ENCODE assay signal across 26 cellular contexts in genomic region chr6:164967102-164967501, GRCh38.
"Had no signal": no experiment of that assay in that cellular context is flagged by ENCODE, and none has a peak within 500 bp of the region (broad histone marks: within the 10 kb centered on the region; RNA-seq: fewer than 3 reads in every experiment).

No MANE protein-coding gene starts in this region.

- H3K4me1 ChIP-seq: gastrocnemius medialis, right atrium auricular region, transverse colon had no signal

- H3K27ac Mint-ChIP-seq: activated naive CD8-positive, alpha-beta T cell; dendritic cell treated with granulocyte-macrophage colony-stimulating factor and Interleukin-4, amounts not matched to agents 40 ng/mL and 50 ng/mL, for 4 days; mesothelial cell of epicardium; naive B cell; stimulated activated memory B cell treated with anti-CD40 and anti-IgM and Interleukin-4, amounts not matched to agents 10 μg/mL and 1 μg/mL and 100 μg/mL, for 72 hours had no signal

- DNase-seq: activated CD4-positive, alpha-beta T cell treated with anti-CD3 and anti-CD28 coated beads for 48 hours; activated CD4-positive, alpha-beta T cell treated with anti-CD3 and anti-CD28 coated beads, Interleukin-2, amount 50 U/mL, for 48 hours; activated CD8-positive, alpha-beta memory T cell treated with anti-CD3 and anti-CD28 coated beads for 24 hours; activated effector memory CD4-positive, alpha-beta T cell treated with Interleukin-2 at 50 U/mL for 16 hours; activated naive CD4-positive, alpha-beta T cell treated with Interleukin-2 at 50 U/mL for 16 hours; anterior cingulate cortex; effector CD4-positive, alpha-beta T cell; erythroblast; gastrocnemius medialis; head of caudate nucleus; hippocampal formation; mammary epithelial cell; naive B cell; stimulated activated CD4-positive, alpha-beta T cell treated with anti-CD3 and anti-CD28 coated beads, Interleukin-1b, Interleukin-23, amount 100 ng/mL, for 48 hours; stimulated activated CD4-positive, alpha-beta T cell treated with anti-CD3 and anti-CD28 coated beads, Interleukin-4, amount 100 ng/mL, for 4 hours; stimulated activated CD8-positive, alpha-beta memory T cell treated with anti-CD3 and anti-CD28 coated beads, Interleukin-4, amount 100 ng/mL, for 48 hours; transverse colon had no signal

- H3K27me3 ChIP-seq: gastrocnemius medialis, right atrium auricular region, transverse colon had no signal

- H3K4me2 ChIP-seq: smooth muscle cell had no signal

- ATAC-seq: activated CD4-positive, CD25-positive, alpha-beta regulatory T cell treated with anti-CD3 and anti-CD28 coated beads, Interleukin-2, amount 50 U/mL, for 24 hours; gastrocnemius medialis; stimulated activated memory B cell treated with anti-CD40 and anti-IgM and Interleukin-4, amounts not matched to agents 10 μg/mL and 1 μg/mL and 100 μg/mL, for 72 hours had no signal

- H3K9me3 ChIP-seq: gastrocnemius medialis, right atrium auricular region, transverse colon had no signal

- H3K4me3 Mint-ChIP-seq: activated naive CD8-positive, alpha-beta T cell; central memory CD8-positive, alpha-beta T cell; dendritic cell treated with granulocyte-macrophage colony-stimulating factor and Interleukin-4, amounts not matched to agents 40 ng/mL and 50 ng/mL, for 4 days; mesothelial cell of epicardium; stimulated activated memory B cell treated with anti-CD40 and anti-IgM and Interleukin-4, amounts not matched to agents 10 μg/mL and 1 μg/mL and 100 μg/mL, for 72 hours had no signal

- H3K4me1 Mint-ChIP-seq: central memory CD8-positive, alpha-beta T cell; mesothelial cell of epicardium; naive B cell; stimulated activated memory B cell treated with anti-CD40 and anti-IgM and Interleukin-4, amounts not matched to agents 10 μg/mL and 1 μg/mL and 100 μg/mL, for 72 hours had no signal

- H3K27ac ChIP-seq: gastrocnemius medialis, right atrium auricular region, transverse colon, VCaP had no signal

- H3K27me3 Mint-ChIP-seq: activated naive CD8-positive, alpha-beta T cell; central memory CD8-positive, alpha-beta T cell; dendritic cell treated with granulocyte-macrophage colony-stimulating factor and Interleukin-4, amounts not matched to agents 40 ng/mL and 50 ng/mL, for 4 days; naive B cell; stimulated activated memory B cell treated with anti-CD40 and anti-IgM and Interleukin-4, amounts not matched to agents 10 μg/mL and 1 μg/mL and 100 μg/mL, for 72 hours had no signal

- H3K4me3 ChIP-seq: gastrocnemius medialis, right atrium auricular region, smooth muscle cell, transverse colon had no signal

- H3K36me3 ChIP-seq: gastrocnemius medialis, right atrium auricular region, transverse colon had no signal

- H3K36me3 Mint-ChIP-seq: activated naive CD8-positive, alpha-beta T cell; mesothelial cell of epicardium; naive B cell; stimulated activated memory B cell treated with anti-CD40 and anti-IgM and Interleukin-4, amounts not matched to agents 10 μg/mL and 1 μg/mL and 100 μg/mL, for 72 hours had no signal
